2 cellular contexts compared by ENCODE assay signal in the genomic region with DNA sequence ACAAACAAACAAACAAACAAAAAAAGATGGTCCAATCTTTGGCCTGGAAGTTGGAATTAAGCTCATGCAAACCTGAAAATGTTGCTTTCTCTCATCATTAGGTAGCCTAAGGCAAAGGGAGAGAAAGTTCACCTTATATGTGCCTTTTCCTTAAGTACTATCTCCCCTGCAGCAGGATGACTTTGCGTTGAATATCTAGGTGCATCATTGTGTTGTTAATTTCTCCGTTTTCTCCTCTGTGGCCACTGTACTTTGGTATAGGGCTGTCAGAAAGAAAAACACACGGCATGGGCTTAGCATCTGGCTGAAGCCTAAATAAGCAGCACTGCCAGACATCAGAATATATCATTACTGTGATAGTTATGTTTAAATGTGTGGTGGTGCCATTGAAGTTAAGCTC.
TF ChIP-seq lines count a peak whose summit lies in the region.

No MANE protein-coding gene starts in this region.

TF ChIP-seq in K562, 482 proteins besides CTCF, POLR2A, EP300 and RAD21:
- TF ChIP-seq SLC30A9 (CRISPR knock-in tag; IDR thresholded peaks at IDR 0.05), result no peak
- TF ChIP-seq ASH1L (IDR thresholded peaks at IDR 0.05; ENCODE audit: borderline replicate concordance, low read depth, partially characterized antibody), result no peak
- TF ChIP-seq ATF6 (CRISPR knock-in tag; IDR thresholded peaks at IDR 0.05), result no peak
- no peak for TF ChIP-seq ZNF436 (CRISPR knock-in tag; IDR thresholded peaks at IDR 0.05)
- TF ChIP-seq ETS1 (conservative IDR thresholded peaks at IDR 0.05; ENCODE audit: control insufficient read depth, low read depth, low read length), result no peak
- no peak for TF ChIP-seq TCF3 (CRISPR knock-in tag; IDR thresholded peaks at IDR 0.05)
- TF ChIP-seq ZNF589 (CRISPR knock-in tag; IDR thresholded peaks at IDR 0.05; ENCODE audit: low read depth), result no peak
- TF ChIP-seq HDAC8 (tag; IDR thresholded peaks at IDR 0.05), result no peak

TF ChIP-seq in SK-N-SH, 30 proteins besides CTCF, POLR2A, EP300 and RAD21 (continued from another document):
- TF ChIP-seq CHD2 (IDR thresholded peaks at IDR 0.05; ENCODE audit: low read length, partially characterized antibody) (no peak), POLR2AphosphoS5 (IDR thresholded peaks at IDR 0.05; ENCODE audit: low read depth, low read length) (no peak), FOSL2 (IDR thresholded peaks at IDR 0.05; ENCODE audit: borderline replicate concordance, low read depth) (no peak)
TF ChIP-seq in SK-N-SH: peak in this region for 0.
